Comparison of ENCODE assay signal across 8 cellular contexts in the genomic region with DNA sequence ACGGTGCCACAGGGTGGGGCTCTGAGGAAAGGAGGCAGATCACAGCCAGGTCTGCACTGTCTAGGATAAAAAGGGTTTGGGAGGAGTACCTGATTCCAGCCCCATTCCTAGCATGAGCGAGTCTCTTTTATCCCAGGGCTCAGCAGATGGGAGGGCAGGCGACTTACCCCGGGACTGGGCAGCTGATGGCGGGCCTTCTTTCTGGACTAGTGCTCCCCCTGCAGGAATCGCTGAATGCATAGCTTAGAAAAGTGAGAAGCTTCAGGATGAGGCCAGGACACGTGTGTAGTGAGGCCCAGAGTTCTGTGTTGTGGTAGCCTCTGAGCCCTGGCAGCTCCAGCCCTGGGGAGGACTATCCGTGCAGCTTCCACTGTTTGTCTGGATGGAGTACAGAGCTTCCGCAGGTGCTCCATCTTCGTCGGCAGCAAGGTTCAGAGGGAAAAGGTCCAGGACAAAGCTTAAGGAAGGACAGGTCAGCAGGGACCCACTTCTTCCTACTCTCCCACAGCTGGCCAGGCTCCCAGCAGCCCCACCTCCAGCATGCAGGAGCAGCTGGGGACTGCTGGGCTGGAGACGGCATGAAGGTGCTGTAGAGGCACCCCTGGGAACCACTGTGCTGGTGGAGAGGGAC. TPM values are rescaled to one million over a fixed set of nuclear protein-coding genes. Genes with fewer than 3 reads are reported as not detected.
DNase-seq lines count a peak whose midpoint lies in the region; ATAC-seq and TF ChIP-seq lines count a peak whose summit lies in the region.

No MANE protein-coding gene starts in this region.

- 38 to 42% (median 39%) methylated on average over 12 of the region's 12 CpGs for WGBS in psoas muscle, 3 donors

- no peak overlapping the region for H3K27ac Mint-ChIP-seq in activated T-cell treated with anti-CD3 and anti-CD28 coated beads, Interleukin-2, amount 50 U/mL, for 72 hours

- H3K27ac ChIP-seq in psoas muscle: no peak overlapping the region

- peaks cover 41% of the 10 kb centered on the region for H3K27me3 Mint-ChIP-seq in activated T-cell treated with anti-CD3 and anti-CD28 coated beads, Interleukin-2, amount 50 U/mL, for 72 hours (ENCODE audit: low read depth)

- no peaks in the 10 kb centered on the region for H3K27me3 ChIP-seq in psoas muscle (ENCODE audit: insufficient read depth in 3 of 3, low read length in 2 of 3)

- DNase-seq in Ammon's horn (ENCODE audit: low spot score): peak; percentile 80
- peak; percentile 40 for DNase-seq in NCI-H460 (ENCODE audit: extremely low read depth, low read depth)
- DNase-seq in activated T-cell treated with anti-CD3 and anti-CD28 coated beads, Interleukin-2, amount 50 U/mL, for 72 hours: peak; percentile 18 to 30
- DNase-seq in head of caudate nucleus: peak; percentile 24 to 87 (median 68)
- peak; percentile 49 to 69 for DNase-seq in psoas muscle

- H3K9me3 Mint-ChIP-seq in activated T-cell treated with anti-CD3 and anti-CD28 coated beads, Interleukin-2, amount 50 U/mL, for 72 hours: no peaks in the 10 kb centered on the region

- no peaks in the 10 kb centered on the region for H3K4me1 Mint-ChIP-seq in activated T-cell treated with anti-CD3 and anti-CD28 coated beads, Interleukin-2, amount 50 U/mL, for 72 hours (ENCODE audit: low read depth)

- ATAC-seq in GM18498 (IDR thresholded peaks at IDR 0.05; ENCODE audit: unreplicated experiment) (peak; percentile 67), psoas muscle (peak; percentile 86 to 95 (median 88)), HG03159 (IDR thresholded peaks at IDR 0.05; ENCODE audit: unreplicated experiment) (no peak), HG02885 (IDR thresholded peaks at IDR 0.05; ENCODE audit: poor library complexity, unreplicated experiment) (no peak)
- ATAC-seq in activated T-cell treated with anti-CD3 and anti-CD28 coated beads, Interleukin-2, amount 50 U/mL, for 72 hours (replicated peaks in 1 of 2): peak; percentile 39 to 62

- peak; percentile 53 for TF ChIP-seq CTCF in psoas muscle (IDR thresholded peaks at IDR 0.05)

- no peak overlapping the region for H3K4me3 Mint-ChIP-seq in activated T-cell treated with anti-CD3 and anti-CD28 coated beads, Interleukin-2, amount 50 U/mL, for 72 hours

- no peak overlapping the region for H3K4me3 ChIP-seq in psoas muscle

- H3K36me3 ChIP-seq in psoas muscle (ENCODE audit: insufficient read depth in 1 of 2, low read depth in 1 of 2): no peaks in the 10 kb centered on the region

- peaks cover 4% of the 10 kb centered on the region for H3K9me3 ChIP-seq in psoas muscle

- no peaks in the 10 kb centered on the region for H3K4me1 ChIP-seq in psoas muscle

- intact Hi-C loops in head of caudate nucleus (cut with DNase I): no loop called here
- intact Hi-C loops in psoas muscle (cut with DNase I): loop anchor here in 1 of 2 donors (2.0 to 5.0 kb wide), 3 partner anchors 122 to 642 kb away; no protein-coding TSS in a partner anchor

- H3K36me3 Mint-ChIP-seq in activated T-cell treated with anti-CD3 and anti-CD28 coated beads, Interleukin-2, amount 50 U/mL, for 72 hours (ENCODE audit: insufficient read depth in 2 of 2): no peaks in the 10 kb centered on the region

RNA-seq across cellular contexts. Expression of gene COMMD9, which starts 30.4 kb away (rescaled TPM):
- total RNA-seq in NCI-H460 (2014; rRNA removed; shearing (Covaris generic)): 28.0 and 29.3 TPM in 2 replicates
- polyA plus RNA-seq in NCI-H460 (2014; cell fraction: nucleus; rRNA removed): 21.3 and 25.4 TPM in 2 replicates
- 10 to 100 TPM; 25.7 to 26.7 TPM for total RNA-seq in activated T-cell treated with anti-CD3 and anti-CD28 coated beads, Interleukin-2, amount 50 U/mL, for 72 hours
- 10 to 100 TPM; 52.1 to 79.6 (median 71.8) TPM for total RNA-seq in psoas muscle
- polyA plus RNA-seq in psoas muscle: 10 to 100 TPM; 53.0 to 67.2 (median 54.0) TPM

RNA-seq across cellular contexts. Expression of gene PRR5L, which starts 37.2 kb away (rescaled TPM):
- total RNA-seq in NCI-H460 (2014; rRNA removed; shearing (Covaris generic)): 50.0 and 54.0 TPM in 2 replicates
- polyA plus RNA-seq in NCI-H460 (2014; cell fraction: nucleus; rRNA removed): 105 and 110 TPM in 2 replicates
- total RNA-seq in activated T-cell treated with anti-CD3 and anti-CD28 coated beads, Interleukin-2, amount 50 U/mL, for 72 hours: 10 to 100 TPM; 14.2 to 14.6 TPM
- 1 to 10 TPM in 2 of 4 donors, under 1 TPM in 2; 0.66 to 2.5 (median 1.4) TPM for total RNA-seq in psoas muscle
- polyA plus RNA-seq in psoas muscle: 1 to 10 TPM in 1 of 3 donors, under 1 TPM in 2; 0.39 to 1.4 (median 0.82) TPM

Comparison
In these comparisons a context has a peak if more than half of its experiments do, and no peak if none do; other contexts are left out.
1. DNase-seq: peak in every context shown above with its lines; median percentile 80 in Ammon's horn; 68 in head of caudate nucleus; 59 in psoas muscle; 40 in NCI-H460; 24 in activated T-cell treated with anti-CD3 and anti-CD28 coated beads, Interleukin-2, amount 50 U/mL, for 72 hours.
2. ATAC-seq: peak in GM18498 (single experiment), activated T-cell treated with anti-CD3 and anti-CD28 coated beads, Interleukin-2, amount 50 U/mL, for 72 hours (2 of 2) and psoas muscle (4 of 4); none in HG03159 (single experiment) and HG02885 (single experiment).
3. RNA of gene PRR5L, which starts 37.2 kb away (total RNA-seq): 50.0 to 54.0 TPM in NCI-H460 and 14.2 to 14.6 TPM in activated T-cell treated with anti-CD3 and anti-CD28 coated beads, Interleukin-2, amount 50 U/mL, for 72 hours; 0.66 to 2.5 TPM in psoas muscle; every median in the first group is over 4 times any median in the second.